9 cellular contexts compared by ENCODE assay signal in the genomic region with DNA sequence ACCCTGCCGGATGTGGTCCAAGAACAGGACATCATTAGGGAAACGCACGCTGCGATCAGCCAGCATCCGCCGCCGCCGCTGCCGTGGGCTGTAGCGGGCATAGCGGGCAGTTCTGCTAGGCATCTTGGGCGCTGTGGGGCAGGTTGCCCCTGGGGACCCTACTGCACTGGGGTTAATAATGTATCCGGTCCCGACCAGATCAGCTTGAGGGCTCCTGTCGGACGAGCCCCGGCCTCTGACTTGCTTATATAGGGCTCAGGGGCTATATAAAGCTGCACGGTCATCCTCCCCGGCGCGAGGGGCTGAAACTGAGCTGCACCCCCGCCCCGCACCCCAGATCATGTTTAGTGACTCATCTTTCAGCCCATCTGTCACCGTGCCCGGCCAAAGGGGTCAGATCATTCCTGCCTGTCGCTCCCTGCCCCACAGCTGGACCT. TPM values are rescaled to one million over a fixed set of nuclear protein-coding genes. Genes with fewer than 3 reads are reported as not detected.
DNase-seq lines count a peak whose midpoint lies in the region; ATAC-seq, FAIRE-seq and TF ChIP-seq lines count a peak whose summit lies in the region.
"Had no signal": no experiment of that assay in that cellular context is flagged by ENCODE, and none has a peak within 500 bp of the region (broad histone marks: within the 10 kb centered on the region; RNA-seq: fewer than 3 reads in every experiment).

A gene with protein sequence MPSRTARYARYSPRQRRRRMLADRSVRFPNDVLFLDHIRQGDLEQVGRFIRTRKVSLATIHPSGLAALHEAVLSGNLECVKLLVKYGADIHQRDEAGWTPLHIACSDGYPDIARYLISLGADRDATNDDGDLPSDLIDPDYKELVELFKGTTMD (minus strand): TSS at position 220 of the 437 bp plus-strand sequence. CDS start 97 bp downstream, at position 123.

- peak within 1 kb of the TSS; percentile 92 for H3K9ac ChIP-seq in Karpas-422 (ENCODE audit: low read length)

- H2AFZ ChIP-seq in Karpas-422 (ENCODE audit: low read length): no peak within 1 kb of the TSS

- no peak within 1 kb of the TSS for H3K27ac ChIP-seq in Karpas-422 (ENCODE audit: low read length)

- no peak for TF ChIP-seq CTCF in AG09309 (IDR thresholded peaks at IDR 0.05; ENCODE audit: control insufficient read depth, insufficient read depth, low read depth, low read length, missing control alignments)
- TF ChIP-seq CTCF in GM13976 (IDR thresholded peaks at IDR 0.05; ENCODE audit: borderline replicate concordance, control extremely low read depth, extremely low read depth, insufficient read depth, missing control alignments): no peak
- TF ChIP-seq CTCF in D721Med (IDR thresholded peaks at IDR 0.05; ENCODE audit: insufficient read depth, missing control alignments): no peak

- in situ Hi-C loops in GM13976 (cut with MboI; ENCODE audit: low sequenced_read_pairs, unreplicated experiment): no loop called here

- H3K4me1 ChIP-seq in Karpas-422 (ENCODE audit: low read length): peaks cover 35% of the 10 kb centered on the region

- no peaks in the 10 kb centered on the region for H3K9me3 ChIP-seq in Karpas-422 (ENCODE audit: low read length)

- FAIRE-seq in D721Med (lab: Jason Lieb, UNC): no peak

- no peaks in the 10 kb centered on the region for H3K27me3 Mint-ChIP-seq in central memory CD8-positive, alpha-beta T cell

- H3K36me3 ChIP-seq in Karpas-422 (ENCODE audit: insufficient read depth, low read length): no peaks in the 10 kb centered on the region

- H3K4me1 Mint-ChIP-seq in central memory CD8-positive, alpha-beta T cell: peaks cover 17% of the 10 kb centered on the region

- H3K27me3 ChIP-seq in Karpas-422 (ENCODE audit: low read length): no peaks in the 10 kb centered on the region

- no peaks in the 10 kb centered on the region for H3K9me3 Mint-ChIP-seq in central memory CD8-positive, alpha-beta T cell

- H3K4me3 ChIP-seq in AG09309 (ENCODE audit: control insufficient read depth, low read depth, low read length): peak within 1 kb of the TSS; percentile 59
- peak within 1 kb of the TSS; percentile 97 for H3K4me3 ChIP-seq in Karpas-422 (ENCODE audit: low read length)

- H3K27ac Mint-ChIP-seq in central memory CD8-positive, alpha-beta T cell (ENCODE audit: low read depth): peak within 1 kb of the TSS; percentile 74

- peaks cover 6% of the 10 kb centered on the region for H3K36me3 Mint-ChIP-seq in central memory CD8-positive, alpha-beta T cell (ENCODE audit: insufficient read depth)

- H4K20me1 ChIP-seq in Karpas-422 (ENCODE audit: insufficient read depth, low read depth, low read length): no peaks in the 10 kb centered on the region

- H3K4me3 Mint-ChIP-seq in central memory CD8-positive, alpha-beta T cell: peak within 1 kb of the TSS; percentile 85

- peak within 1 kb of the TSS; percentile 94 for H3K4me2 ChIP-seq in Karpas-422 (ENCODE audit: low read depth, low read length, poor library complexity, severe bottlenecking)

- no peaks in the 10 kb centered on the region for H3K9me2 ChIP-seq in Karpas-422 (replicated peaks; ENCODE audit: insufficient read depth, low read length)

- no peak for ATAC-seq in central memory CD8-positive, alpha-beta T cell (replicated peaks; ENCODE audit: extremely low read depth, poor library complexity, severe bottlenecking)

- peaks cover 25% of the 10 kb centered on the region for H3K79me2 ChIP-seq in Karpas-422 (ENCODE audit: low read length)

- DNase-seq in AG09309 (ENCODE audit: low read depth) (no peak), Karpas-422 (no peak), myocyte (ENCODE audit: low read depth) (peak; percentile 55), GM13976 (ENCODE audit: low spot score) (no peak), D721Med (ENCODE audit: insufficient read length, low spot score) (no peak), NCI-H69 (lab: John Stamatoyannopoulos, UW) (no peak), kidney glomerular epithelial cell (lab: John Stamatoyannopoulos, UW) (no peak)
- DNase-seq in central memory CD8-positive, alpha-beta T cell (ENCODE audit: low spot score in 2 of 2): no peak
- DNase-seq: NCI-H2107 had no signal

RNA-seq across cellular contexts. Expression of the gene that starts here (rescaled TPM):
- total RNA-seq in Karpas-422 (2014; rRNA removed; shearing (Covaris generic); ENCODE audit: low replicate concordance): 0.25 TPM in 1 of 2 replicates, not detected in the other
- total RNA-seq in myocyte: 12.7 and 29.7 TPM in 2 replicates
- polyA plus RNA-seq in myocyte (2012): 19.5 TPM

Comparison
In these comparisons a context has a peak if more than half of its experiments do, and no peak if none do; other contexts are left out.
1. RNA of the gene that starts here (total RNA-seq): 12.7 to 29.7 TPM in myocyte; 0.25 TPM in Karpas-422; every median in the first group is over 10 times any median in the second.